In the genomic region with DNA sequence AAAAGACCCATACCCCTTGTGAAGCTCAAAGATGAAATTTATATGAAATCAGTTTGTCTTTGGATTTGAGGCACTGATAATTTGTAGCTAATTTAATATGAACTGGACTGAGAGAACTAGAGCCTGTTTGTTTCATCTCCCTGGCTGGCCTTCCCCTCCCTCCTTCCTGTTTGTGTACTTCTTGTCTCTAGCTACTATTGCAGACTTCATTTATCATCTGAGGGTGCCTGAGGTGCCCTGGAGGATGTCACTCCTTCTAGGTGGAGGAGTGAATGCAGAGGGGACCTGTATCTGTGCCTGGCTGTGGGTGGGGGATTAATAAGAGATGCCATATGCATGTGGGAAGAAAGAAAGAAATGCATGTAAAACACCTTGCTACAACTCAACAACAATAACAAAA, we compare ENCODE assay signal across 1 cellular context.
TF ChIP-seq lines count a peak whose summit lies in the region.

No MANE protein-coding gene starts in this region.

TF ChIP-seq in GM23338, 12 proteins besides CTCF, POLR2A, EP300 and RAD21 (continued from another document):
- TF ChIP-seq, protein P1, sequence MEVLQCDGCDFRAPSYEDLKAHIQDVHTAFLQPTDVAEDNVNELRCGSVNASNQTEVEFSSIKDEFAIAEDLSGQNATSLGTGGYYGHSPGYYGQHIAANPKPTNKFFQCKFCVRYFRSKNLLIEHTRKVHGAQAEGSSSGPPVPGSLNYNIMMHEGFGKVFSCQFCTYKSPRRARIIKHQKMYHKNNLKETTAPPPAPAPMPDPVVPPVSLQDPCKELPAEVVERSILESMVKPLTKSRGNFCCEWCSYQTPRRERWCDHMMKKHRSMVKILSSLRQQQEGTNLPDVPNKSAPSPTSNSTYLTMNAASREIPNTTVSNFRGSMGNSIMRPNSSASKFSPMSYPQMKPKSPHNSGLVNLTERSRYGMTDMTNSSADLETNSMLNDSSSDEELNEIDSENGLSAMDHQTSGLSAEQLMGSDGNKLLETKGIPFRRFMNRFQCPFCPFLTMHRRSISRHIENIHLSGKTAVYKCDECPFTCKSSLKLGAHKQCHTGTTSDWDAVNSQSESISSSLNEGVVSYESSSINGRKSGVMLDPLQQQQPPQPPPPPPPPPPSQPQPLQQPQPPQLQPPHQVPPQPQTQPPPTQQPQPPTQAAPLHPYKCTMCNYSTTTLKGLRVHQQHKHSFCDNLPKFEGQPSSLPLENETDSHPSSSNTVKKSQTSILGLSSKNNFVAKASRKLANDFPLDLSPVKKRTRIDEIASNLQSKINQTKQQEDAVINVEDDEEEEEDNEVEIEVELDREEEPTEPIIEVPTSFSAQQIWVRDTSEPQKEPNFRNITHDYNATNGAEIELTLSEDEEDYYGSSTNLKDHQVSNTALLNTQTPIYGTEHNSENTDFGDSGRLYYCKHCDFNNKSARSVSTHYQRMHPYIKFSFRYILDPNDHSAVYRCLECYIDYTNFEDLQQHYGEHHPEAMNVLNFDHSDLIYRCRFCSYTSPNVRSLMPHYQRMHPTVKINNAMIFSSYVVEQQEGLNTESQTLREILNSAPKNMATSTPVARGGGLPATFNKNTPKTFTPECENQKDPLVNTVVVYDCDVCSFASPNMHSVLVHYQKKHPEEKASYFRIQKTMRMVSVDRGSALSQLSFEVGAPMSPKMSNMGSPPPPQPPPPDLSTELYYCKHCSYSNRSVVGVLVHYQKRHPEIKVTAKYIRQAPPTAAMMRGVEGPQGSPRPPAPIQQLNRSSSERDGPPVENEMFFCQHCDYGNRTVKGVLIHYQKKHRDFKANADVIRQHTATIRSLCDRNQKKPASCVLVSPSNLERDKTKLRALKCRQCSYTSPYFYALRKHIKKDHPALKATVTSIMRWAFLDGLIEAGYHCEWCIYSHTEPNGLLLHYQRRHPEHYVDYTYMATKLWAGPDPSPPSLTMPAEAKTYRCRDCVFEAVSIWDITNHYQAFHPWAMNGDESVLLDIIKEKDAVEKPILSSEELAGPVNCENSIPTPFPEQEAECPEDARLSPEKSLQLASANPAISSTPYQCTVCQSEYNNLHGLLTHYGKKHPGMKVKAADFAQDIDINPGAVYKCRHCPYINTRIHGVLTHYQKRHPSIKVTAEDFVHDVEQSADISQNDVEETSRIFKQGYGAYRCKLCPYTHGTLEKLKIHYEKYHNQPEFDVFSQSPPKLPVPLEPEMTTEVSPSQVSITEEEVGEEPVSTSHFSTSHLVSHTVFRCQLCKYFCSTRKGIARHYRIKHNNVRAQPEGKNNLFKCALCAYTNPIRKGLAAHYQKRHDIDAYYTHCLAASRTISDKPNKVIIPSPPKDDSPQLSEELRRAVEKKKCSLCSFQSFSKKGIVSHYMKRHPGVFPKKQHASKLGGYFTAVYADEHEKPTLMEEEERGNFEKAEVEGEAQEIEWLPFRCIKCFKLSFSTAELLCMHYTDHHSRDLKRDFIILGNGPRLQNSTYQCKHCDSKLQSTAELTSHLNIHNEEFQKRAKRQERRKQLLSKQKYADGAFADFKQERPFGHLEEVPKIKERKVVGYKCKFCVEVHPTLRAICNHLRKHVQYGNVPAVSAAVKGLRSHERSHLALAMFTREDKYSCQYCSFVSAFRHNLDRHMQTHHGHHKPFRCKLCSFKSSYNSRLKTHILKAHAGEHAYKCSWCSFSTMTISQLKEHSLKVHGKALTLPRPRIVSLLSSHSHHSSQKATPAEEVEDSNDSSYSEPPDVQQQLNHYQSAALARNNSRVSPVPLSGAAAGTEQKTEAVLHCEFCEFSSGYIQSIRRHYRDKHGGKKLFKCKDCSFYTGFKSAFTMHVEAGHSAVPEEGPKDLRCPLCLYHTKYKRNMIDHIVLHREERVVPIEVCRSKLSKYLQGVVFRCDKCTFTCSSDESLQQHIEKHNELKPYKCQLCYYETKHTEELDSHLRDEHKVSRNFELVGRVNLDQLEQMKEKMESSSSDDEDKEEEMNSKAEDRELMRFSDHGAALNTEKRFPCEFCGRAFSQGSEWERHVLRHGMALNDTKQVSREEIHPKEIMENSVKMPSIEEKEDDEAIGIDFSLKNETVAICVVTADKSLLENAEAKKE (CRISPR knock-in tag; IDR thresholded peaks at IDR 0.05), result no peak
- TF ChIP-seq, protein P2, sequence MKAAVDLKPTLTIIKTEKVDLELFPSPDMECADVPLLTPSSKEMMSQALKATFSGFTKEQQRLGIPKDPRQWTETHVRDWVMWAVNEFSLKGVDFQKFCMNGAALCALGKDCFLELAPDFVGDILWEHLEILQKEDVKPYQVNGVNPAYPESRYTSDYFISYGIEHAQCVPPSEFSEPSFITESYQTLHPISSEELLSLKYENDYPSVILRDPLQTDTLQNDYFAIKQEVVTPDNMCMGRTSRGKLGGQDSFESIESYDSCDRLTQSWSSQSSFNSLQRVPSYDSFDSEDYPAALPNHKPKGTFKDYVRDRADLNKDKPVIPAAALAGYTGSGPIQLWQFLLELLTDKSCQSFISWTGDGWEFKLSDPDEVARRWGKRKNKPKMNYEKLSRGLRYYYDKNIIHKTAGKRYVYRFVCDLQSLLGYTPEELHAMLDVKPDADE (IDR thresholded peaks at IDR 0.05), result no peak
- TF ChIP-seq EZH2 (IDR thresholded peaks at IDR 0.05; ENCODE audit: low read depth, unreplicated experiment) (no peak), STAT1 (IDR thresholded peaks at IDR 0.05; ENCODE audit: unreplicated experiment) (no peak), ZNF331 (CRISPR knock-in tag; IDR thresholded peaks at IDR 0.05; ENCODE audit: low read depth) (no peak)
TF ChIP-seq in GM23338: peak in this region for 0.
